Comparison of ENCODE assay signal across 8 cellular contexts in the genomic region with DNA sequence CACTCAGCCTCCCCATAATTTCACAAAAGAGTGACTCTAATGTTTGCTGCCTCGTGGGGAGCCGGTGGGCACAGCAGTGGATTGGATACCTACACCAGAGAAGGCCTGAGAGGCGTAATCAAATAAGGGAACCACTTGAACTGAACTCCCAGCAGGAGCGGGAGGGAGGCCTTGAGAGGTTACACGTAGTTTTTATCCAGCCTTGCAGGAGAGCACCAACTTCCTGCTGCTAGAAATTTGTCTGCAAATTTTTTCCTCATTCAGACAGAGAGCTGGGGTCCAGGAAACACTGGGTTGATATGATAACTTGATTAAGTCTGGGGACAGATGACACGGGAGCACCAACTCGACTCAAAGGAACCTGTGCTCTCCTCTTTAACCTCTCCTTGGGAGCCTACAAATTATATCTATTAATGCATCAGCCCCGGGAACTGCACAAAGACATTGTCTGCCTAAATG.
DNase-seq lines count a peak whose midpoint lies in the region; ATAC-seq and TF ChIP-seq lines count a peak whose summit lies in the region.

No MANE protein-coding gene starts in this region.

- no peaks in the 10 kb centered on the region for H3K9me3 ChIP-seq in muscle layer of colon (ENCODE audit: low read length)

- no peak overlapping the region for H3K4me3 ChIP-seq in muscle layer of colon (ENCODE audit: low read depth in 1 of 2, low read length in 2 of 2)

- TF ChIP-seq CTCF in GM13977 (IDR thresholded peaks at IDR 0.05; ENCODE audit: extremely low read depth, insufficient read depth, missing control alignments) = no peak

- H3K36me3 ChIP-seq in muscle layer of colon (ENCODE audit: insufficient read depth, low read length) = no peaks in the 10 kb centered on the region

- H3K4me1 ChIP-seq in muscle layer of colon (ENCODE audit: insufficient read depth, low read length) = peaks cover 13% of the 10 kb centered on the region

- peak overlapping the region; percentile 23 for H3K27ac ChIP-seq in muscle layer of colon (ENCODE audit: low read depth, low read length)

- H3K27me3 ChIP-seq in muscle layer of colon (ENCODE audit: control insufficient read depth in 1 of 2, insufficient read depth in 2 of 2, low read length in 2 of 2) = peaks cover 10 to 18% of the 10 kb centered on the region in 2 donors

- in situ Hi-C loops in GM13977 (cut with MboI; ENCODE audit: low pct_unique_long_range_greater_than_20kb, low sequenced_read_pairs, unreplicated experiment) = no loop called here

- ATAC-seq in HG02840 (IDR thresholded peaks at IDR 0.05; ENCODE audit: low FRiP score, unreplicated experiment) = no peak

- DNase-seq in GM13977 (ENCODE audit: low spot score) (peak; percentile 37), NCI-H187 (lab: John Stamatoyannopoulos, UW) (peak; percentile 49 to 73), UCSD-AML1 (lab: John Stamatoyannopoulos, UW; ENCODE audit: unreplicated experiment) (peak; percentile 74), cerebellum (ENCODE audit: low spot score) (no peak), ureter (ENCODE audit: low spot score) (no peak), superior temporal gyrus (ENCODE audit: extremely low spot score) (no peak)

- H3K9ac ChIP-seq in muscle layer of colon (ENCODE audit: low read length) = no peak overlapping the region

Comparison
In these comparisons a context has a peak if more than half of its experiments do, and no peak if none do; other contexts are left out.
1. DNase-seq: peak in GM13977 (single experiment), NCI-H187 (2 of 2) and UCSD-AML1 (single experiment); none in cerebellum (single experiment), ureter (single experiment) and superior temporal gyrus (single experiment).